Comparison of ENCODE assay signal across 2 cellular contexts in genomic region chr11:120536091-120536796, GRCh38.
A peak's percentile ranks its signal among the peaks of the same experiment; 100 is the strongest.
TF ChIP-seq lines count a peak whose summit lies in the region.

No MANE protein-coding gene starts in this region.

TF ChIP-seq in HepG2, 621 proteins besides CTCF, POLR2A, EP300 and RAD21:
- TF ChIP-seq PAF1 (CRISPR knock-in tag; IDR thresholded peaks at IDR 0.05) (no peak), RAD51 (IDR thresholded peaks at IDR 0.05; ENCODE audit: borderline replicate concordance) (peak; percentile 77; the same call in 1 of the 2 replicates), USF2 (IDR thresholded peaks at IDR 0.05; ENCODE audit: low read depth, low read length) (peak; percentile 32; the same call in 1 of the 2 replicates), USF2 (CRISPR knock-in tag; IDR thresholded peaks at IDR 0.05; ENCODE audit: borderline replicate concordance) (no peak)

TF ChIP-seq in GM12878, 131 proteins besides CTCF, POLR2A, EP300 and RAD21:
- TF ChIP-seq RAD51 (IDR thresholded peaks at IDR 0.05) (peak; percentile 29; the same call in 1 of the 2 replicates), IRF3 (IDR thresholded peaks at IDR 0.05) (no peak)
